Comparison of ENCODE assay signal across 9 cellular contexts in the genomic region with DNA sequence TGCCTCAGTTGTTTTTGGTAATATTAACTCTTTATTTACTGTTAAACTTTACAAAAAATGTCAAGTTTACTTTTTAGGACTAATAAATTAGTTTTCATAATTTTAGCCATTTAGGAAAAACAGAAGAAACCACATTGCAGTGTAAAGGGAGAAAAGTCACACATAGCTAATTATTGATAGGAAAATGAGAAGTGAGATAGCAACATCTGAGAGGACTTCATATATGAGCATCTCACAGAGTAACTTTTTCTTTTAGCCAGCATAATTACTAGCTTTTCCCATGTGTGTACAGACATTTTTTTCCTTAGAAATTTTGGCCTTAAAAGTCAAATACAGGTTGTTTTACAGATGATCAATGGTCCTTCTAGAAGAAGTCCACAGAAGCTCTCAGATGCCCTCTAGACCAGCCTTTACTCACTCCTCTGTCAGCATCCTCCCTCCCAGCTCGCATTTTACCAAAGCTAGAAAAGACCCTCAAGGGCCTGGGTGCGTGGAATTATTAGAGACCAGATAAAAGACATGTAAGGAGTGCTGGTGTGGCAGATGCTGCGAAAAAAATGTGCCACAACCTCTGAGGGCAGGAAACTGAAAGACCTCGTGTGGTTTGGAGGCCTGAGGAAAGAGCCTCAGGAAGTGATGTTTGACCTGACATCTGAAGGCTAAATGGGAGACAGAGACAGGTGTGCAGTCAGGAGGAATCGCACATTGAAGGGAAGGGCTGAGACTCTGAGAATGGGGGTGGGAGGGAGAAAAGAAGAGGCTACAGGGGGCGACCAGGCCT.
DNase-seq lines count a peak whose midpoint lies in the region; ATAC-seq and TF ChIP-seq lines count a peak whose summit lies in the region.
"Had no signal": no experiment of that assay in that cellular context is flagged by ENCODE, and none has a peak within 500 bp of the region (broad histone marks: within the 10 kb centered on the region; RNA-seq: fewer than 3 reads in every experiment).

No MANE protein-coding gene starts in this region.

- no peaks in the 10 kb centered on the region for H3K9me3 ChIP-seq in stomach

- H3K4me1 ChIP-seq in stomach = peaks cover 24 to 80% (median 56%) of the 10 kb centered on the region in 4 donors

- no peaks in the 10 kb centered on the region for H3K9me3 Mint-ChIP-seq in T-helper 2 cell treated with Interferon-gamma antibody and Interleukin-4, amounts not matched to agents 5 μg/mL and 100 μg/mL, for 36 hours

- CTCF ChIA-PET in RWPE1 (lab: Yijun Ruan, JAX) = interaction anchor here (0.5 kb wide), 1 partner anchor 31 kb away, joined by 3 read pairs; no protein-coding TSS in a partner anchor

- WGBS in stomach, 5 donors = 68 to 81% (median 79%) methylated on average over 6 of the region's 6 CpGs

- no peak for TF ChIP-seq POLR2A in stomach (IDR thresholded peaks at IDR 0.05)

- H3K4me1 Mint-ChIP-seq in T-helper 2 cell treated with Interferon-gamma antibody and Interleukin-4, amounts not matched to agents 5 μg/mL and 100 μg/mL, for 36 hours (ENCODE audit: low read depth) = peaks cover 54% of the 10 kb centered on the region

- peak overlapping the region; percentile 46 for H3K27ac Mint-ChIP-seq in T-helper 2 cell treated with Interferon-gamma antibody and Interleukin-4, amounts not matched to agents 5 μg/mL and 100 μg/mL, for 36 hours

- TF ChIP-seq EP300 in stomach (IDR thresholded peaks at IDR 0.05) = no peak

- H3K27me3 Mint-ChIP-seq in T-helper 2 cell treated with Interferon-gamma antibody and Interleukin-4, amounts not matched to agents 5 μg/mL and 100 μg/mL, for 36 hours (ENCODE audit: low read depth) = no peaks in the 10 kb centered on the region

- DNase-seq in T-helper 2 cell treated with Interferon-gamma antibody and Interleukin-4, amounts not matched to agents 5 μg/mL and 100 μg/mL, for 36 hours (ENCODE audit: low spot score) = no peak
- DNase-seq in T-helper 2 cell = no peak
- DNase-seq in RWPE1 (ENCODE audit: low spot score) = no peak
- no peak for DNase-seq in stomach
- DNase-seq in NCI-H69 (lab: John Stamatoyannopoulos, UW) = no peak
- DNase-seq in activated CD8-positive, alpha-beta memory T cell treated with anti-CD3 and anti-CD28 coated beads, Interleukin-2, amount 50 U/mL, for 4 hours = no peak
- no peak for DNase-seq in activated naive CD4-positive, alpha-beta T cell treated with Interleukin-2 at 50 U/mL for 16 hours
- DNase-seq: NCI-H1436 treated with DMSO at 0.1 percent for 48 hours had no signal

- ATAC-seq in HG02763 (IDR thresholded peaks at IDR 0.05; ENCODE audit: unreplicated experiment) = peak; percentile 74

- H3K36me3 ChIP-seq in stomach = peaks cover 0 to 10% (median 2%) of the 10 kb centered on the region in 4 donors

- peaks cover 8% of the 10 kb centered on the region for H3K36me3 Mint-ChIP-seq in T-helper 2 cell treated with Interferon-gamma antibody and Interleukin-4, amounts not matched to agents 5 μg/mL and 100 μg/mL, for 36 hours (ENCODE audit: low read depth)

- TF ChIP-seq CTCF in RWPE1 (conservative IDR thresholded peaks at IDR 0.05; ENCODE audit: low read depth) (no peak), stomach (IDR thresholded peaks at IDR 0.05) (no peak)

- H3K4me3 Mint-ChIP-seq in T-helper 2 cell treated with Interferon-gamma antibody and Interleukin-4, amounts not matched to agents 5 μg/mL and 100 μg/mL, for 36 hours = peak overlapping the region; percentile 63

- H3K4me3 ChIP-seq in stomach = no peak overlapping the region

- peak overlapping the region; percentile 22; the same call in 1 of the 2 replicates for H3K27ac ChIP-seq in RWPE1
- H3K27ac ChIP-seq in stomach = peak overlapping the region in 4 of 5 donors; percentile 48 to 96 (median 72)

- no peaks in the 10 kb centered on the region for H3K27me3 ChIP-seq in stomach

- intact Hi-C loops in stomach (cut with DNase I; ENCODE audit: low total_unique reads) = no loop called here

- POLR2A ChIA-PET in RWPE1 (lab: Yijun Ruan, JAX; ENCODE audit: low non-redundant PET) = no interaction called here
